Comparison of ENCODE assay signal across 16 cellular contexts in the genomic region with DNA sequence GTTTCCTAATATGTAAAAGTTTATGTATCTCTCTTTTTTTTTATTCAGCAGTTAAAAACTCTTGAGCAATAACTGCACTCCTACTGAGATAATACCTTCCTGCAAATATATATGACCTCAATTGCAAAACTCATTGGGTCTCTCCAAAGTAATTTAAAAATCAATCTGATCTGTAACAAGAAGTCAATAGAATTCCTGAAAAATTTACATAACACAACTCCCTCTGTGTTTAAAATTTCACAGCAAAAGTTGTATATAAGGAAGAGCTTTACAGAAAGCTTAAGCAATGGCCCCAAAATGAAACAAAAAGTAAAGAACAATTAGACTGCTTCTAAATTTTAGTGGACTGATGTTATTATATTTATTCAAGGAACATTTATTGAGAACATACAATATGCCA.
"Had no signal": no experiment of that assay in that cellular context is flagged by ENCODE, and none has a peak within 500 bp of the region (broad histone marks: within the 10 kb centered on the region; RNA-seq: fewer than 3 reads in every experiment).

No MANE protein-coding gene starts in this region.

- DNase-seq: dermis blood vessel endothelial cell; effector memory CD4-positive, alpha-beta T cell; foreskin keratinocyte; heart left ventricle; hypothalamus; immature natural killer cell; left ventricle myocardium superior; mesendoderm; midbrain; naive thymus-derived CD4-positive, alpha-beta T cell; right lobe of liver; small intestine; stimulated activated CD4-positive, alpha-beta T cell treated with anti-CD3 and anti-CD28 coated beads, Interleukin-15, amount 100 ng/mL, for 24 hours; stimulated activated CD4-positive, alpha-beta T cell treated with anti-CD3 and anti-CD28 coated beads, Interleukin-2, amount 100 ng/mL, for 48 hours; stimulated activated naive B cell treated with anti-CD40 and anti-IgM and Interleukin-4, amounts not matched to agents 10 μg/mL and 1 μg/mL and 100 μg/mL, for 72 hours; upper lobe of left lung had no signal
